In the genomic region with DNA sequence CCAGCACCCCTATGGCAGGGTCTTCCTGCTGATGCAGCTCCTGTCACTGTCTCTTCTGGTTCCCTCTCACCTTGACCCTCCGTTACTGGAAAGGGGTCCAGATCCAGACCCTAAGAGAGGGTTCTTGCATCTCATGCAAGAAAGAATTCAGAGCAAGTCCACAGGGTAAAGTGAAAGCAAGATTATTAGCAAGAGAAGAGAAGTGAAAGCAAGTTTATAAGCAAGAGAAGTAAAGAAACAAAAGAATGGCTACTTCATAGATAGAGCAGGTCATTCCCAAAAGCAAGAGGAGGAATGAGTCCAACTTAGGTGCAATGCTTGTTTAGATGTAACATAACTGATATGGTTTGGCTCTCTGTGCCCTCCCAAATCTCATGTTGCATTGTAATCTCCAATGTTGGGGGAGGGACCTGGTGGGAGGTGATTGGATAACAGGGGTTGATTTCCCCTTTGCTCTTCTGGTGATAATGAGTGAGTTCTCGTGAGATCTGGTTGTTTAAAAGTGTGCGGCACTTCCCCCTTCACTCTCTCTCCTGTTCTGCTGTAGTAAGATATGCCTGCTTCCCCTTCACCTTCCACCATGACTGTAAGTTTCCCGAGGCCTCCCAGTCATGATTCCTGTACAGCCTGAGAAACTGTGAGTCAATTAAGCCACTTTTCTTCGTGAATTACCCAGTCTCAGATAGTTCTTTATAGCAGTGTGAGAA, we compare ENCODE assay signal across 19 cellular contexts.
DNase-seq lines count a peak whose midpoint lies in the region; ATAC-seq and TF ChIP-seq lines count a peak whose summit lies in the region.
"Had no signal": no experiment of that assay in that cellular context is flagged by ENCODE, and none has a peak within 500 bp of the region (broad histone marks: within the 10 kb centered on the region; RNA-seq: fewer than 3 reads in every experiment).

No MANE protein-coding gene starts in this region.

- POLR2A ChIA-PET in OCI-LY7 (lab: Charles Lee): interaction anchor here (1.4 kb wide), 1 partner anchor 114 kb away, joined by 4 read pairs; no protein-coding TSS in a partner anchor
- POLR2A ChIA-PET in CD8-positive, alpha-beta T cell (lab: Charles Lee): no interaction called here

- H3K27ac Mint-ChIP-seq in type B pancreatic cell (no peak overlapping the region), Calu3 (ENCODE audit: unreplicated experiment) (no peak overlapping the region)
- H3K27ac Mint-ChIP-seq in CD8-positive, alpha-beta T cell: no peak overlapping the region
- H3K27ac Mint-ChIP-seq: activated CD8-positive, alpha-beta T cell treated with anti-CD3 and anti-CD28 coated beads for 36 hours; activated T-cell treated with anti-CD3 and anti-CD28 coated beads, Interleukin-2, amount 50 U/mL, for 24 hours; CD8-positive, alpha-beta memory T cell; neural progenitor cell; stimulated activated naive CD8-positive, alpha-beta T cell treated with anti-CD3 and anti-CD28 coated beads, Interleukin-15, Interleukin-2, amounts not matched to agents 100 ng/mL and 50 ng/mL, for 24 hours had no signal

- BruUV-seq in OCI-LY7 (replicated peaks; lab: Mats Ljungman, UMichigan) (no TSS peak), Calu3 (replicated peaks; lab: Mats Ljungman, UMichigan) (no TSS peak)

- H3K4me3 Mint-ChIP-seq in type B pancreatic cell: peak overlapping the region; percentile 14
- H3K4me3 Mint-ChIP-seq in Calu3 (ENCODE audit: low read depth, unreplicated experiment): no peak overlapping the region
- no peak overlapping the region for H3K4me3 Mint-ChIP-seq in CD8-positive, alpha-beta T cell
- H3K4me3 Mint-ChIP-seq: activated CD8-positive, alpha-beta T cell treated with anti-CD3 and anti-CD28 coated beads for 36 hours; activated T-cell treated with anti-CD3 and anti-CD28 coated beads, Interleukin-2, amount 50 U/mL, for 24 hours; CD8-positive, alpha-beta memory T cell; neural progenitor cell; stimulated activated naive CD8-positive, alpha-beta T cell treated with anti-CD3 and anti-CD28 coated beads, Interleukin-15, Interleukin-2, amounts not matched to agents 100 ng/mL and 50 ng/mL, for 24 hours had no signal

- H3K4me1 ChIP-seq in OCI-LY7 (ENCODE audit: insufficient read depth, low read length, poor library complexity, severe bottlenecking): peaks cover 67% of the 10 kb centered on the region
- no peaks in the 10 kb centered on the region for H3K4me1 ChIP-seq in CD8-positive, alpha-beta T cell (ENCODE audit: insufficient read depth, low read length)
- H3K4me1 ChIP-seq: neural progenitor cell, transverse colon had no signal

- peak overlapping the region; percentile 41 for H3K4me3 ChIP-seq in OCI-LY7 (ENCODE audit: low read depth, low read length, poor library complexity, severe bottlenecking)
- no peak overlapping the region for H3K4me3 ChIP-seq in CD8-positive, alpha-beta T cell (ENCODE audit: low read depth, low read length)
- H3K4me3 ChIP-seq: neural progenitor cell, transverse colon had no signal

- intact Hi-C loops in OCI-LY7 (cut with micrococcal nuclease; ENCODE audit: unreplicated experiment): loop anchor here (10.0 kb wide), 2 partner anchors 440 kb away; a partner anchor contains a TSS
- intact Hi-C loops in Calu3 (cut with micrococcal nuclease; ENCODE audit: unreplicated experiment): no loop called here
- intact Hi-C loops in CD8-positive, alpha-beta T cell (cut with DNase I, micrococcal nuclease): loop anchor here in 1 of 2 experiments (10.0 kb wide), 1 partner anchor 700 kb away; no protein-coding TSS in a partner anchor

- H3K4me1 Mint-ChIP-seq in type B pancreatic cell (ENCODE audit: unreplicated experiment) (peaks cover 15% of the 10 kb centered on the region), Calu3 (ENCODE audit: low read depth, unreplicated experiment) (no peaks in the 10 kb centered on the region)
- no peaks in the 10 kb centered on the region for H3K4me1 Mint-ChIP-seq in CD8-positive, alpha-beta T cell (ENCODE audit: low read depth)
- H3K4me1 Mint-ChIP-seq: CD8-positive, alpha-beta memory T cell; neural progenitor cell had no signal

- TF ChIP-seq CTCF in OCI-LY7 (conservative IDR thresholded peaks at IDR 0.05; ENCODE audit: low read length) (no peak), type B pancreatic cell (conservative IDR thresholded peaks at IDR 0.05) (no peak), Calu3 (IDR thresholded peaks at IDR 0.05; ENCODE audit: unreplicated experiment) (no peak)
- no peak for TF ChIP-seq CTCF in CD8-positive, alpha-beta T cell (IDR thresholded peaks at IDR 0.05)

- H3K27me3 Mint-ChIP-seq in type B pancreatic cell (peaks cover 4% of the 10 kb centered on the region), Calu3 (ENCODE audit: unreplicated experiment) (peaks cover under 1% of the 10 kb centered on the region)
- H3K27me3 Mint-ChIP-seq in CD8-positive, alpha-beta T cell (ENCODE audit: low read depth): peaks cover 2% of the 10 kb centered on the region
- H3K27me3 Mint-ChIP-seq: activated T-cell treated with anti-CD3 and anti-CD28 coated beads, Interleukin-2, amount 50 U/mL, for 24 hours; stimulated activated naive CD8-positive, alpha-beta T cell treated with anti-CD3 and anti-CD28 coated beads, Interleukin-15, Interleukin-2, amounts not matched to agents 100 ng/mL and 50 ng/mL, for 24 hours had no signal

- H3K79me2 ChIP-seq in OCI-LY7 (ENCODE audit: insufficient read depth, low read depth, low read length): no peaks in the 10 kb centered on the region

- H3K36me3 Mint-ChIP-seq in type B pancreatic cell: no peaks in the 10 kb centered on the region
- H3K36me3 Mint-ChIP-seq in Calu3 (ENCODE audit: insufficient read depth, unreplicated experiment): no peaks in the 10 kb centered on the region
- H3K36me3 Mint-ChIP-seq in CD8-positive, alpha-beta T cell: no peaks in the 10 kb centered on the region
- H3K36me3 Mint-ChIP-seq: CD8-positive, alpha-beta memory T cell; neural progenitor cell had no signal

- ATAC-seq in GM19351 (IDR thresholded peaks at IDR 0.05; ENCODE audit: unreplicated experiment): peak; percentile 66
- peak; percentile 77 for ATAC-seq in HG02885 (IDR thresholded peaks at IDR 0.05; ENCODE audit: poor library complexity, unreplicated experiment)
- no peak for ATAC-seq in CD8-positive, alpha-beta T cell
- ATAC-seq: activated CD8-positive, alpha-beta T cell treated with anti-CD3 and anti-CD28 coated beads for 36 hours; HCT116 had no signal

- H3K9me2 ChIP-seq in OCI-LY7 (ENCODE audit: insufficient read depth, low read length): no peaks in the 10 kb centered on the region

- no peaks in the 10 kb centered on the region for H3K27me3 ChIP-seq in CD8-positive, alpha-beta T cell (ENCODE audit: insufficient read depth, low read length)
- H3K27me3 ChIP-seq: neural progenitor cell, transverse colon had no signal

- no peaks in the 10 kb centered on the region; the same call in 1 of the 2 replicates for H3K36me3 ChIP-seq in OCI-LY7 (ENCODE audit: insufficient read depth, low read length)
- H3K36me3 ChIP-seq in CD8-positive, alpha-beta T cell (ENCODE audit: insufficient read depth, low read length): no peaks in the 10 kb centered on the region
- H3K36me3 ChIP-seq: neural progenitor cell, transverse colon had no signal

- CTCF ChIA-PET in OCI-LY7 (lab: Charles Lee; ENCODE audit: unreplicated experiment) (interaction anchor here (0.8 kb wide), 1 partner anchor 8 kb away, joined by 3 read pairs; no protein-coding TSS in a partner anchor), Calu3 (lab: Charles Lee) (no interaction called here)
- CTCF ChIA-PET in CD8-positive, alpha-beta T cell (lab: Charles Lee): no interaction called here

- H3K9me3 Mint-ChIP-seq in type B pancreatic cell (peaks cover 7% of the 10 kb centered on the region), Calu3 (ENCODE audit: low read depth, unreplicated experiment) (peaks cover 6% of the 10 kb centered on the region)
- no peaks in the 10 kb centered on the region for H3K9me3 Mint-ChIP-seq in CD8-positive, alpha-beta T cell
- H3K9me3 Mint-ChIP-seq: activated CD8-positive, alpha-beta T cell treated with anti-CD3 and anti-CD28 coated beads for 36 hours; activated T-cell treated with anti-CD3 and anti-CD28 coated beads, Interleukin-2, amount 50 U/mL, for 24 hours; CD8-positive, alpha-beta memory T cell; stimulated activated naive CD8-positive, alpha-beta T cell treated with anti-CD3 and anti-CD28 coated beads, Interleukin-15, Interleukin-2, amounts not matched to agents 100 ng/mL and 50 ng/mL, for 24 hours had no signal

- no peaks in the 10 kb centered on the region for H4K20me1 ChIP-seq in OCI-LY7 (ENCODE audit: insufficient read depth, low read length)

- DNase-seq in OCI-LY7 (ENCODE audit: low spot score) (peak; percentile 44), type B pancreatic cell (ENCODE audit: extremely low spot score, unreplicated experiment) (no peak), Calu3 (no peak), AG08395 (ENCODE audit: low spot score) (no peak)
- no peak for DNase-seq in central memory CD4-positive, alpha-beta T cell
- no peak for DNase-seq in CD8-positive, alpha-beta T cell
- DNase-seq: activated CD8-positive, alpha-beta T cell treated with anti-CD3 and anti-CD28 coated beads for 36 hours; activated naive CD4-positive, alpha-beta T cell; activated T-cell treated with anti-CD3 and anti-CD28 coated beads, Interleukin-2, amount 50 U/mL, for 24 hours; CD8-positive, alpha-beta memory T cell; DND-41; hypothalamus; T1000; transverse colon had no signal

- H2AFZ ChIP-seq in OCI-LY7 (ENCODE audit: low read length): peak overlapping the region; percentile 79
- H2AFZ ChIP-seq: neural progenitor cell had no signal

- peak overlapping the region; percentile 33 for H3K27ac ChIP-seq in OCI-LY7 (ENCODE audit: low read depth, low read length, poor library complexity, severe bottlenecking)
- H3K27ac ChIP-seq in CD8-positive, alpha-beta T cell (ENCODE audit: low read depth, low read length): no peak overlapping the region
- H3K27ac ChIP-seq: neural progenitor cell, transverse colon had no signal

- H3K9me3 ChIP-seq in OCI-LY7 (ENCODE audit: low read length): peaks cover 5% of the 10 kb centered on the region; the same call in 1 of the 2 replicates
- H3K9me3 ChIP-seq in CD8-positive, alpha-beta T cell (ENCODE audit: low read length): no peaks in the 10 kb centered on the region
- H3K9me3 ChIP-seq: transverse colon had no signal

- peak overlapping the region; percentile 73 for H3K4me2 ChIP-seq in OCI-LY7 (ENCODE audit: low read length)
- H3K4me2 ChIP-seq: neural progenitor cell had no signal
